Comparison of ENCODE assay signal across 17 cellular contexts in genomic region chr5:433836-434235, GRCh38. TPM values are rescaled to one million over a fixed set of nuclear protein-coding genes. Genes with fewer than 3 reads are reported as not detected.
DNase-seq lines count a peak whose midpoint lies in the region; ATAC-seq and TF ChIP-seq lines count a peak whose summit lies in the region.
"Had no signal": no experiment of that assay in that cellular context is flagged by ENCODE, and none has a peak within 500 bp of the region (broad histone marks: within the 10 kb centered on the region; RNA-seq: fewer than 3 reads in every experiment).

No MANE protein-coding gene starts in this region.

- TF ChIP-seq CTCF in IMR-90 (conservative IDR thresholded peaks at IDR 0.05; ENCODE audit: low read depth, low read length) (no peak), spleen (IDR thresholded peaks at IDR 0.05 in 8 of 11, conservative IDR thresholded peaks at IDR 0.05 in 3 of 11) (no peak)

- TF ChIP-seq POLR2A in IMR-90 (IDR thresholded peaks at IDR 0.05; ENCODE audit: low read depth, low read length) (no peak), spleen (IDR thresholded peaks at IDR 0.05) (no peak)

- H3K9me3 ChIP-seq in BLaER1 (no peaks in the 10 kb centered on the region), IMR-90 (ENCODE audit: control insufficient read depth, insufficient read depth, low read length) (no peaks in the 10 kb centered on the region), mesenchymal stem cell (ENCODE audit: control insufficient read depth, low read length) (no peaks in the 10 kb centered on the region), spleen (no peaks in the 10 kb centered on the region)

- no peaks in the 10 kb centered on the region for H3K36me3 ChIP-seq in BLaER1
- H3K36me3 ChIP-seq in IMR-90 (ENCODE audit: control insufficient read depth, insufficient read depth, low read length) = peaks cover 50% of the 10 kb centered on the region
- H3K36me3 ChIP-seq in mesenchymal stem cell (ENCODE audit: control insufficient read depth in 1 of 2, insufficient read depth in 2 of 2, low read depth in 1 of 2, low read length in 2 of 2) = peaks cover 8 to 29% of the 10 kb centered on the region in 2 experiments
- H3K36me3 ChIP-seq in spleen = peaks cover 0 to 21% (median 0%) of the 10 kb centered on the region in 6 donors

- H3K56ac ChIP-seq in IMR-90 (ENCODE audit: extremely low read depth, insufficient read depth, low read length) = no peak overlapping the region

- no TSS peak for BruUV-seq in IMR-90 (replicated peaks; lab: Mats Ljungman, UMichigan)

- peak overlapping the region; percentile 82; the same call in 1 of the 2 replicates for H3K4me2 ChIP-seq in BLaER1
- H3K4me2 ChIP-seq in IMR-90 (ENCODE audit: low read depth, low read length) = no peak overlapping the region
- H3K4me2 ChIP-seq in mesenchymal stem cell (ENCODE audit: low read length, poor library complexity, severe bottlenecking) = no peak overlapping the region
- H3K4me2 ChIP-seq: GM23338 had no signal

- WGBS in IMR-90 (ENCODE audit: extremely low coverage in 2 of 2, insufficient read length in 1 of 2), 2 experiments = 67% methylated on average over 3 of the region's 16 CpGs; no CpG with 5 or more reads in 1 of the 2 experiments
- WGBS in mesenchymal stem cell = 89% methylated on average over 16 of the region's 16 CpGs
- 80 to 90% (median 88%) methylated on average over 14 to 16 of the region's 16 CpGs for WGBS in spleen, 5 donors

- intact Hi-C loops in IMR-90 (cut with micrococcal nuclease) (no loop called here), spleen (cut with DNase I; ENCODE audit: low total_unique reads) (no loop called here)

- H2BK20ac ChIP-seq in IMR-90 (ENCODE audit: low read depth, low read length) = no peak overlapping the region

- 0 out of 2 replicates have a peak overlapping the region, but pooled peaks have one; percentile 48 for H4K91ac ChIP-seq in IMR-90 (ENCODE audit: insufficient read depth, low read depth, low read length)
- H4K91ac ChIP-seq in mesenchymal stem cell (ENCODE audit: low read length) = peak overlapping the region; percentile 6

- H2BK120ac ChIP-seq in IMR-90 (ENCODE audit: low read depth, low read length) (no peak overlapping the region), mesenchymal stem cell (ENCODE audit: low read depth, low read length) (no peak overlapping the region)

- H3K79me1 ChIP-seq in IMR-90 (ENCODE audit: low read depth in 1 of 2, low read length in 2 of 2) = peaks cover 0 to 37% of the 10 kb centered on the region in 2 experiments; a peak in 2 of 4 replicates
- no peaks in the 10 kb centered on the region for H3K79me1 ChIP-seq in mesenchymal stem cell (replicated peaks; ENCODE audit: low read length, poor library complexity, severe bottlenecking)

- dilution Hi-C loops in IMR-90 (cut with HindIII; ENCODE audit: low sequenced_read_pairs, unreplicated experiment) = no loop called here

- H3K27me3 ChIP-seq in BLaER1 = 0 out of 2 replicates have a peak, but pooled peaks cover 3% of the 10 kb centered on the region
- no peaks in the 10 kb centered on the region for H3K27me3 ChIP-seq in IMR-90 (ENCODE audit: control insufficient read depth, insufficient read depth, low read length)
- no peaks in the 10 kb centered on the region for H3K27me3 ChIP-seq in mesenchymal stem cell (ENCODE audit: control insufficient read depth in 1 of 2, insufficient read depth in 1 of 2, low read length in 2 of 2)
- H3K27me3 ChIP-seq in spleen (replicated peaks in 1 of 7) = peaks cover 0 to 19% (median 0%) of the 10 kb centered on the region in 7 donors

- H2AK9ac ChIP-seq in IMR-90 (replicated peaks; ENCODE audit: low read depth, low read length, poor library complexity) = peak overlapping the region; percentile 37

- H3K9ac ChIP-seq in BLaER1 (no peak overlapping the region), IMR-90 (ENCODE audit: low read depth, low read length) (no peak overlapping the region), mesenchymal stem cell (ENCODE audit: low read length) (no peak overlapping the region)

- in situ Hi-C loops in IMR-90 (cut with MboI; ENCODE audit: low sequenced_read_pairs) = no loop called here

- peak overlapping the region; percentile 39; the same call in 1 of the 2 replicates for H3K4ac ChIP-seq in IMR-90 (ENCODE audit: low read depth, low read length)
- H3K4ac ChIP-seq in mesenchymal stem cell (ENCODE audit: low read depth in 1 of 2, low read length in 2 of 2) = no peak overlapping the region

- H3K18ac ChIP-seq in IMR-90 (ENCODE audit: low read depth, low read length) (no peak overlapping the region), mesenchymal stem cell (ENCODE audit: low read depth in 1 of 2, low read length in 2 of 2) (no peak overlapping the region)

- no peak overlapping the region for H3K14ac ChIP-seq in IMR-90 (replicated peaks; ENCODE audit: low read depth, low read length)
- no peak overlapping the region for H3K14ac ChIP-seq in mesenchymal stem cell (ENCODE audit: low read length in 2 of 2)

- H3K4me1 ChIP-seq in BLaER1 (peaks cover 49% of the 10 kb centered on the region), IMR-90 (ENCODE audit: control insufficient read depth, insufficient read depth, low read length) (peaks cover 10% of the 10 kb centered on the region), mesenchymal stem cell (ENCODE audit: control insufficient read depth, insufficient read depth, low read depth, low read length) (peaks cover 31% of the 10 kb centered on the region), spleen (no peaks in the 10 kb centered on the region)

- H3K23ac ChIP-seq in IMR-90 (ENCODE audit: low read depth, low read length) (peak overlapping the region; percentile 16; the same call in 1 of the 2 replicates), mesenchymal stem cell (ENCODE audit: low read length in 2 of 2) (no peak overlapping the region)

- H3K27ac ChIP-seq in BLaER1 = no peak overlapping the region
- H3K27ac ChIP-seq in IMR-90 (ENCODE audit: insufficient read depth, low read length) = no peak overlapping the region
- no peak overlapping the region for H3K27ac ChIP-seq in mesenchymal stem cell (ENCODE audit: low read length, poor library complexity, severe bottlenecking)
- no peak overlapping the region for H3K27ac ChIP-seq in spleen

- H4K20me1 ChIP-seq in BLaER1 = no peaks in the 10 kb centered on the region
- no peaks in the 10 kb centered on the region; the same call in 1 of the 2 replicates for H4K20me1 ChIP-seq in IMR-90 (ENCODE audit: insufficient read depth, low read length)

- no peak overlapping the region for H2BK15ac ChIP-seq in IMR-90 (ENCODE audit: low read depth, low read length)
- no peak overlapping the region for H2BK15ac ChIP-seq in mesenchymal stem cell (ENCODE audit: low read depth, poor library complexity, severe bottlenecking)

- CTCF ChIA-PET in IMR-90 (lab: Yijun Ruan, JAX) = no interaction called here

- no peak overlapping the region for H2AFZ ChIP-seq in IMR-90 (replicated peaks; ENCODE audit: low read length, poor library complexity)
- no peak overlapping the region for H2AFZ ChIP-seq in mesenchymal stem cell (ENCODE audit: low read depth, low read length)
- H2AFZ ChIP-seq: GM23338 had no signal

- no peak overlapping the region for H2BK12ac ChIP-seq in mesenchymal stem cell (ENCODE audit: low read length in 2 of 2)

- ATAC-seq in IMR-90 (ENCODE audit: low read depth) (no peak), GM19395 (IDR thresholded peaks at IDR 0.05; ENCODE audit: unreplicated experiment) (no peak), GM18861 (IDR thresholded peaks at IDR 0.05; ENCODE audit: unreplicated experiment) (no peak)
- ATAC-seq: GM23338, Right ventricle myocardium inferior had no signal

- no peak overlapping the region for H2BK5ac ChIP-seq in IMR-90 (ENCODE audit: low read depth, low read length, poor library complexity, severe bottlenecking)
- no peak overlapping the region for H2BK5ac ChIP-seq in mesenchymal stem cell (ENCODE audit: low read depth, low read length, poor library complexity, severe bottlenecking)

- DNase-seq in IMR-90 (no peak), mesenchymal stem cell (no peak), spleen (peak; percentile 65), GF-D8 (lab: John Stamatoyannopoulos, UW) (no peak)
- DNase-seq: CD4-positive, alpha-beta memory T cell; DMS79; KG1; NCI-H1048; NCI-H1930; NCI-H2171 treated with DMSO at 0.1 percent for 48 hours; NCI-H510A; NCI-H82 had no signal

- no peak for TF ChIP-seq RAD21 in IMR-90 (IDR thresholded peaks at IDR 0.05; ENCODE audit: low read length)

- H3K9me1 ChIP-seq in IMR-90 (ENCODE audit: insufficient read depth, low read length) = peaks cover 5% of the 10 kb centered on the region; the same call in 1 of the 2 replicates

- H2AK5ac ChIP-seq in IMR-90 (ENCODE audit: low read depth, low read length) = 0 out of 2 replicates have a peak overlapping the region, but pooled peaks have one; percentile 6
- no peak overlapping the region for H2AK5ac ChIP-seq in mesenchymal stem cell (ENCODE audit: low read length, severe bottlenecking)

- H3K4me3 ChIP-seq in BLaER1 (no peak overlapping the region), IMR-90 (ENCODE audit: insufficient read depth, low read depth, low read length) (no peak overlapping the region), mesenchymal stem cell (ENCODE audit: insufficient read depth in 1 of 2, low read depth in 1 of 2, low read length in 2 of 2) (no peak overlapping the region), spleen (no peak overlapping the region)
- H3K4me3 ChIP-seq: GM23338 had no signal

- H4K5ac ChIP-seq in IMR-90 (ENCODE audit: low read depth, low read length) = no peak overlapping the region

- POLR2A ChIA-PET in IMR-90 (lab: Charles Lee; ENCODE audit: unreplicated experiment) = no interaction called here

- H4K8ac ChIP-seq in IMR-90 (ENCODE audit: low read depth in 2 of 2, low read length in 2 of 2) (no peak overlapping the region), mesenchymal stem cell (ENCODE audit: low read length) (no peak overlapping the region)

TF ChIP-seq in IMR-90, 13 proteins besides CTCF, POLR2A, EP300 and RAD21 (continues in another document):
- no peak for TF ChIP-seq SMC3 (IDR thresholded peaks at IDR 0.05; ENCODE audit: low read depth, low read length)
- TF ChIP-seq CHD1 (IDR thresholded peaks at IDR 0.05; ENCODE audit: low read depth, low read length) = no peak
- no peak for TF ChIP-seq MAFK (IDR thresholded peaks at IDR 0.05; ENCODE audit: low read depth, low read length)
- no peak for TF ChIP-seq BHLHE40 (IDR thresholded peaks at IDR 0.05; ENCODE audit: low read depth, low read length)

RNA-seq across cellular contexts. Expression of gene EXOC3, which starts 9.1 kb away (rescaled TPM):
- total RNA-seq in IMR-90 (2012; rRNA removed) (47.5 and 50.8 TPM in 2 replicates), spleen (10 to 100 TPM; 61.5 to 87.0 (median 77.5) TPM)
- polyA plus RNA-seq in IMR-90 (2012; rRNA removed) (34.0 and 35.1 TPM in 2 replicates), spleen (10 to 100 TPM; 22.7 to 62.0 (median 57.8) TPM)
- polyA plus RNA-seq in IMR-90 (2012; cell fraction: cytosol; rRNA removed) = 15.1 and 18.7 TPM in 2 replicates
- polyA plus RNA-seq in IMR-90 (2012; cell fraction: nucleus; rRNA removed; ENCODE audit: low replicate concordance) = 108 and 144 TPM in 2 replicates
- 24.3 TPM for polyA plus RNA-seq in mesenchymal stem cell (2013, experiment 1 of 2)
- polyA plus RNA-seq in mesenchymal stem cell (2013, experiment 2 of 2) = 23.1 TPM
